ENCODE assay signal across 8 cellular contexts in the genomic region with DNA sequence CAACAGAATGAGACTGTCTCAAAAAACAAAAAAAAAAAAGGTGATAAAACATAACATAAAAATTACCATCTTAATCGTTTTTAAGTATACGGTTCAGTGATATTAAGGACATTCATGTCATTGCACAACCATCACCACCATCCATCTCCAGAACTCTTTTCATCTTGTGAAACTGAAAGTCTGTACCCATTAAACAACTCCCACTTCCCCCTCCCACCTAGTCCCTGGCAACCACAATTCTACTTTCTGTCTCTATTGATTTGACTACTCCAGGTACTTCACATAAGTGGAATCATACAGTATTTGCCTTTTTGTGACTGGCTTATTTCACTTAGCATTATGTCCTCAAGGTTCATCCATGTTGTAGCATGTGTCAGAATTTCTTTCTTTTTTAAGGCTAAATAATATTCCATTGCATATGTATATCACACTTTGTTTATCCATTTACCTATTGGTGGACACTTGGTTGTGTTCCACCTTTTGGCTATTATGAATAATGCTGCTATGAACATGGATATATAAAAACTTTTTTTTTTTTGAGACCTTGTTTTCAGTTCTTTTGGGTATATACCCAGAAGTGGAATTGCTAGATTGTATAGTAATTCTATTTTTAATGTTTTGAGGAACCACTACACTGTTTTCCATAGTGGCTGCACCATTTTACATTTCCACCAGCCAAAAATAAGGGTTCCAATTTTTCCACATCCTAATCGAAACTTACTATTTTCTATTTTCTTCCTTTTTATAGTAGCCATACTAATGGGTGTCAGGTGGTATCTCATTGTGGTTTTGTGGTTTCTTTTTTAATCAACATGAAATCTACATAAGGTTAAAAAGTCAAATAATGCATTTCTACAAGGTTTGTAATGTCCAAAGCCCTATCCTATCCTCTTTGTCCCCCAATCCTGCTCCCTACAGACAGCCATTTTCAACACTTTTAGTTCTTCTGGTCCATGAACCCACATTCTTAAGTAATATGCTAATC. TPM values are rescaled to one million over a fixed set of nuclear protein-coding genes. Genes with fewer than 3 reads are reported as not detected.
DNase-seq lines count a peak whose midpoint lies in the region; ATAC-seq lines count a peak whose summit lies in the region.

No MANE protein-coding gene starts in this region.

- H3K27ac ChIP-seq in naive thymus-derived CD4-positive, alpha-beta T cell (ENCODE audit: low read depth, low read length): no peak overlapping the region

- peaks cover 0 to 27% (median 0%) of the 10 kb centered on the region in 5 donors for H3K27me3 Mint-ChIP-seq in naive thymus-derived CD4-positive, alpha-beta T cell

- peaks cover 7 to 19% (median 14%) of the 10 kb centered on the region in 7 donors for H3K4me1 Mint-ChIP-seq in naive thymus-derived CD4-positive, alpha-beta T cell

- CTCF ChIA-PET in naive thymus-derived CD4-positive, alpha-beta T cell (lab: Charles Lee): interaction anchor here (0.7 to 1.9 kb wide), 14 partner anchors 13 to 315 kb away, joined by 3 to 15 read pairs (median 4); no protein-coding TSS in a partner anchor

- H3K36me3 Mint-ChIP-seq in naive thymus-derived CD4-positive, alpha-beta T cell: no peaks in the 10 kb centered on the region

- H3K4me3 ChIP-seq in naive thymus-derived CD4-positive, alpha-beta T cell (ENCODE audit: low read length): no peak overlapping the region
- no peak overlapping the region for H3K4me3 ChIP-seq in MG63

- ATAC-seq in GM18868 (IDR thresholded peaks at IDR 0.05; ENCODE audit: unreplicated experiment): peak; percentile 98
- peak; percentile 94 for ATAC-seq in HG02759 (IDR thresholded peaks at IDR 0.05; ENCODE audit: unreplicated experiment)
- peak; percentile 79 for ATAC-seq in naive thymus-derived CD4-positive, alpha-beta T cell

- H3K27me3 ChIP-seq in naive thymus-derived CD4-positive, alpha-beta T cell (ENCODE audit: control insufficient read depth in 2 of 2, insufficient read depth in 2 of 2, low read length in 2 of 2): no peaks in the 10 kb centered on the region
- no peaks in the 10 kb centered on the region for H3K27me3 ChIP-seq in MG63

- no peaks in the 10 kb centered on the region for H3K36me3 ChIP-seq in naive thymus-derived CD4-positive, alpha-beta T cell (ENCODE audit: control insufficient read depth in 2 of 3, insufficient read depth in 3 of 3, low read length in 3 of 3)
- no peaks in the 10 kb centered on the region for H3K36me3 ChIP-seq in MG63

- DNase-seq in NOMO-1 (lab: John Stamatoyannopoulos, UW; ENCODE audit: unreplicated experiment in 2 of 2) (peak; percentile 60 to 81), MG63 (no peak), NCI-H1417 treated with DMSO at 0.1 percent for 48 hours (lab: John Stamatoyannopoulos, UW) (no peak), A172 (ENCODE audit: low spot score) (no peak), EL (no peak)
- peak in 8 of 9 donors; percentile 20 to 62 (median 36) for DNase-seq in naive thymus-derived CD4-positive, alpha-beta T cell

- intact Hi-C loops in naive thymus-derived CD4-positive, alpha-beta T cell (cut with micrococcal nuclease): loop anchor here (1.0 to 5.0 kb wide), 15 partner anchors 23 to 410 kb away; partner anchors contain the start of gene NUCB2 (in 2 of the 2)

- H3K27ac Mint-ChIP-seq in naive thymus-derived CD4-positive, alpha-beta T cell: peak overlapping the region in 4 of 9 donors; percentile 14 to 90 (median 60)

- no peaks in the 10 kb centered on the region for H3K9me3 ChIP-seq in naive thymus-derived CD4-positive, alpha-beta T cell (ENCODE audit: control insufficient read depth in 2 of 3, low read length in 3 of 3)
- H3K9me3 ChIP-seq in MG63: no peaks in the 10 kb centered on the region

- POLR2A ChIA-PET in naive thymus-derived CD4-positive, alpha-beta T cell (lab: Charles Lee): interaction anchor here (1.2 to 1.5 kb wide), 2 partner anchors 45 to 54 kb away, joined by 7 read pairs; partner anchors contain the start of gene NUCB2

- H3K9me3 Mint-ChIP-seq in naive thymus-derived CD4-positive, alpha-beta T cell: no peaks in the 10 kb centered on the region

- peaks cover 3 to 7% of the 10 kb centered on the region in 2 donors for H3K4me1 ChIP-seq in naive thymus-derived CD4-positive, alpha-beta T cell (ENCODE audit: control insufficient read depth in 2 of 2, insufficient read depth in 2 of 2, low read length in 2 of 2)

- peak overlapping the region in 6 of 10 donors; percentile 2 to 55 (median 26) for H3K4me3 Mint-ChIP-seq in naive thymus-derived CD4-positive, alpha-beta T cell

RNA-seq across cellular contexts. Expression of gene PIK3C2A, which starts 23.4 kb away (rescaled TPM):
- total RNA-seq in naive thymus-derived CD4-positive, alpha-beta T cell: 10 to 100 TPM; 25.4 to 56.4 (median 42.0) TPM
- polyA plus RNA-seq in naive thymus-derived CD4-positive, alpha-beta T cell: 1 to 10 TPM; 5.0 to 8.2 TPM
- 12.8 and 21.7 TPM in 2 replicates for total RNA-seq in MG63 (2014; rRNA removed; shearing (Covaris generic); ENCODE audit: low replicate concordance)
- 59.7 and 77.8 TPM in 2 replicates for total RNA-seq in A172 (2014; rRNA removed; shearing (Covaris generic))

RNA-seq across cellular contexts. Expression of gene NUCB2, which starts 45.4 kb away (rescaled TPM):
- total RNA-seq in naive thymus-derived CD4-positive, alpha-beta T cell: 100 to 1,000 TPM in 4 of 5 experiments, 10 to 100 TPM in 1; 72.0 to 171 (median 145) TPM
- 100 to 1,000 TPM; 280 to 359 TPM for polyA plus RNA-seq in naive thymus-derived CD4-positive, alpha-beta T cell
- total RNA-seq in MG63 (2014; rRNA removed; shearing (Covaris generic); ENCODE audit: low replicate concordance): 24.3 and 117 TPM in 2 replicates
- 145 and 150 TPM in 2 replicates for total RNA-seq in A172 (2014; rRNA removed; shearing (Covaris generic))

Comparison
In these comparisons a context has a peak if more than half of its experiments do, and no peak if none do; other contexts are left out.
1. DNase-seq: peak in NOMO-1 (2 of 2) and naive thymus-derived CD4-positive, alpha-beta T cell (8 of 9); none in MG63 (single experiment), NCI-H1417 treated with DMSO at 0.1 percent for 48 hours (single experiment), A172 (single experiment) and EL (single experiment).
2. Peak in every context shown above with its lines, with median percentiles within 50 percentile points of each other: ATAC-seq.